ENCODE assay signal across 16 cellular contexts in genomic region chr11:106854429-106854828, GRCh38.
"Had no signal": no experiment of that assay in that cellular context is flagged by ENCODE, and none has a peak within 500 bp of the region (broad histone marks: within the 10 kb centered on the region; RNA-seq: fewer than 3 reads in every experiment).

No MANE protein-coding gene starts in this region.

- H3K36me3 Mint-ChIP-seq: immature natural killer cell, naive B cell, type B pancreatic cell had no signal

- H3K9me3 ChIP-seq: gastrocnemius medialis, suprapubic skin, thyroid gland, vagina had no signal

- DNase-seq: effector memory CD4-positive, alpha-beta T cell; gastrocnemius medialis; immature natural killer cell; left colon; mesendoderm; naive B cell; sigmoid colon; stimulated activated CD4-positive, alpha-beta T cell treated with anti-CD3 and anti-CD28 coated beads, Interleukin-12 subunit alpha, Interleukin-12 subunit beta, amount 100 ng/mL, for 4 hours; stimulated activated naive CD8-positive, alpha-beta T cell treated with anti-CD3 and anti-CD28 coated beads, Interleukin-15, Interleukin-2, amounts not matched to agents 100 U/mL and 50 U/mL, for 24 hours; thyroid gland had no signal

- ATAC-seq: gastrocnemius medialis, left colon had no signal

- H3K27me3 Mint-ChIP-seq: naive B cell, type B pancreatic cell had no signal

- H3K4me3 ChIP-seq: esophagus muscularis mucosa, gastrocnemius medialis, sigmoid colon, skin epidermis, suprapubic skin, thyroid gland, vagina had no signal

- H3K36me3 ChIP-seq: esophagus muscularis mucosa, gastrocnemius medialis, neutrophil, sigmoid colon, suprapubic skin, thyroid gland, vagina had no signal

- H3K27ac ChIP-seq: esophagus muscularis mucosa, gastrocnemius medialis, neutrophil, sigmoid colon, skin epidermis, suprapubic skin, thyroid gland, vagina had no signal

- H3K27ac Mint-ChIP-seq: immature natural killer cell, naive B cell, type B pancreatic cell had no signal

- H3K4me1 ChIP-seq: esophagus muscularis mucosa, gastrocnemius medialis, sigmoid colon, suprapubic skin, thyroid gland, vagina had no signal

- H3K27me3 ChIP-seq: esophagus muscularis mucosa, gastrocnemius medialis, neutrophil, sigmoid colon, suprapubic skin, thyroid gland, vagina had no signal

- H3K4me1 Mint-ChIP-seq: immature natural killer cell, naive B cell had no signal

- H3K4me3 Mint-ChIP-seq: immature natural killer cell, naive B cell, type B pancreatic cell had no signal
